ENCODE assay signal across 1 cellular context in genomic region chr3:129161860-129162271, GRCh38.
TF ChIP-seq lines count a peak whose summit lies in the region.

No MANE protein-coding gene starts in this region.

TF ChIP-seq in K562, 482 proteins besides CTCF, POLR2A, EP300 and RAD21 (continued from another document):
- TF ChIP-seq ARID4B (CRISPR knock-in tag; IDR thresholded peaks at IDR 0.05): peak; percentile 61; the same call in 1 of the 2 replicates
- 0 out of 2 replicates have a peak, but pooled peaks have one; percentile 7 for TF ChIP-seq SMARCA4 (IDR thresholded peaks at IDR 0.05)
